ENCODE assay signal across 7 cellular contexts in genomic region chr5:138459311-138459710, GRCh38. TPM values are rescaled to one million over a fixed set of nuclear protein-coding genes. Genes with fewer than 3 reads are reported as not detected.
DNase-seq lines count a peak whose midpoint lies in the region; ATAC-seq, FAIRE-seq and TF ChIP-seq lines count a peak whose summit lies in the region.

No MANE protein-coding gene starts in this region.

- H3K27me3 ChIP-seq in Loucy (ENCODE audit: insufficient read depth, low read length, poor library complexity, severe bottlenecking) (no peaks in the 10 kb centered on the region), HepG2 (ENCODE audit: control insufficient read depth in 1 of 2, insufficient read depth in 2 of 2, low read length in 2 of 2) (peaks cover 7 to 41% of the 10 kb centered on the region in 2 experiments; a peak in 3 of 5 replicates), BE2C (no peaks in the 10 kb centered on the region)

- H3K9me3 ChIP-seq in Loucy (ENCODE audit: insufficient read depth, low read depth, low read length) (no peaks in the 10 kb centered on the region), HepG2 (ENCODE audit: low read length) (no peaks in the 10 kb centered on the region), BE2C (no peaks in the 10 kb centered on the region)

- no peaks in the 10 kb centered on the region for H3K9me2 ChIP-seq in Loucy (replicated peaks; ENCODE audit: low read depth, low read length)

- H3K4me2 ChIP-seq in Loucy (ENCODE audit: low read depth, low read length, poor library complexity, severe bottlenecking) (peak overlapping the region; percentile 26), HepG2 (ENCODE audit: low read depth, low read length) (peak overlapping the region; percentile 70)

- H3F3A ChIP-seq in Loucy (ENCODE audit: low read depth): no peaks in the 10 kb centered on the region

- peak; percentile 72 for DNase-seq in activated CD8-positive, alpha-beta memory T cell treated with anti-CD3 and anti-CD28 coated beads, Interleukin-2, amount 50 U/mL, for 24 hours (ENCODE audit: extremely low read depth)
- DNase-seq in HepG2 (ENCODE audit: low spot score) (no peak), BE2C (no peak), retina (no peak)
- DNase-seq in stimulated activated naive CD8-positive, alpha-beta T cell treated with anti-CD3 and anti-CD28 coated beads, Interleukin-15, Interleukin-2, amounts not matched to agents 100 U/mL and 50 U/mL, for 24 hours: peak; percentile 91

- TF ChIP-seq EP300 in HepG2 (IDR thresholded peaks at IDR 0.05; ENCODE audit: low read depth in 2 of 2, low read length in 2 of 2) (peak in 1 of 2 experiments; percentile 22; a peak in 1 of 4 replicates), HepG2 (CRISPR knock-in tag; IDR thresholded peaks at IDR 0.05; ENCODE audit: borderline replicate concordance) (peak; percentile 57; the same call in 1 of the 2 replicates)

- no peaks in the 10 kb centered on the region for H4K20me1 ChIP-seq in Loucy (ENCODE audit: insufficient read depth, low read length, poor library complexity, severe bottlenecking)
- no peaks in the 10 kb centered on the region for H4K20me1 ChIP-seq in HepG2 (ENCODE audit: insufficient read depth, low read length)

- POLR2A ChIA-PET in HepG2 (lab: Yijun Ruan, JAX): interaction anchor here (1.2 kb wide), 1 partner anchor 35 kb away, joined by 3 read pairs; no protein-coding TSS in a partner anchor

- no peak overlapping the region for H3K27ac ChIP-seq in HepG2 (ENCODE audit: extremely low read length, insufficient read depth, low read length)

- TF ChIP-seq RAD21 in HepG2 (CRISPR knock-in tag; IDR thresholded peaks at IDR 0.05): no peak

- ATAC-seq in HepG2: peak; percentile 6; the same call in 1 of the 3 replicates
- peak; percentile 84 for ATAC-seq in stimulated activated naive CD8-positive, alpha-beta T cell treated with anti-CD3 and anti-CD28 coated beads, Interleukin-15, Interleukin-2, amounts not matched to agents 100 U/mL and 50 U/mL, for 24 hours
- ATAC-seq in HG03095 (IDR thresholded peaks at IDR 0.05; ENCODE audit: unreplicated experiment): no peak

- H2AFZ ChIP-seq in Loucy (ENCODE audit: low read length) (peak overlapping the region; percentile 53), HepG2 (ENCODE audit: low read length) (no peak overlapping the region)

- no peak for TF ChIP-seq CTCF in Loucy (conservative IDR thresholded peaks at IDR 0.05; ENCODE audit: low read length)
- no peak for TF ChIP-seq CTCF in HepG2 (CRISPR knock-in tag; IDR thresholded peaks at IDR 0.05)
- TF ChIP-seq CTCF in BE2C (IDR thresholded peaks at IDR 0.05; ENCODE audit: low read depth, low read length): no peak

- 16% methylated on average over 5 of the region's 9 CpGs for WGBS in HepG2 (ENCODE audit: low lambda C conversion rate)

- no peak for TF ChIP-seq POLR2A in HepG2 (IDR thresholded peaks at IDR 0.05; ENCODE audit: insufficient read depth in 1 of 2, low read depth in 2 of 2, low read length in 2 of 2)

- no peaks in the 10 kb centered on the region for H3K79me2 ChIP-seq in Loucy (ENCODE audit: insufficient read depth, low read length)
- no peaks in the 10 kb centered on the region for H3K79me2 ChIP-seq in HepG2 (ENCODE audit: insufficient read depth, low read length)

- intact Hi-C loops in HepG2 (cut with micrococcal nuclease; ENCODE audit: unreplicated experiment): no loop called here

- BruUV-seq in HepG2 (replicated peaks; lab: Mats Ljungman, UMichigan): no TSS peak

- H3K4me3 ChIP-seq in Loucy (ENCODE audit: low read length, poor library complexity, severe bottlenecking): no peak overlapping the region
- H3K4me3 ChIP-seq in HepG2 (replicated peaks in 1 of 3; ENCODE audit: insufficient read depth in 1 of 3, low read depth in 2 of 3, low read length in 3 of 3): peak overlapping the region in 1 of 3 experiments; percentile 45; a peak in 1 of 6 replicates
- no peak overlapping the region for H3K4me3 ChIP-seq in BE2C (ENCODE audit: low read depth, low read length)

- CTCF ChIA-PET in HepG2 (lab: Yijun Ruan, JAX; ENCODE audit: low intra/inter-chr PET ratio, low total read pairs): no interaction called here

- in situ Hi-C loops in HepG2 (cut with HindIII; ENCODE audit: extremely low pct_ligation_motif_present, low pct_unique_long_range_greater_than_20kb): no loop called here

- FAIRE-seq in HepG2 (lab: Jason Lieb, UNC): no peak

- H3K4me1 ChIP-seq in Loucy (ENCODE audit: insufficient read depth, low read length, poor library complexity, severe bottlenecking): peaks cover 37% of the 10 kb centered on the region
- peaks cover 55% of the 10 kb centered on the region for H3K4me1 ChIP-seq in HepG2 (ENCODE audit: insufficient read depth, low read length)
- no peaks in the 10 kb centered on the region for H3K4me1 ChIP-seq in BE2C

- H3K9ac ChIP-seq in Loucy (ENCODE audit: low read depth, low read length, poor library complexity, severe bottlenecking) (peak overlapping the region; percentile 50), HepG2 (ENCODE audit: insufficient read depth, low read depth, low read length) (peak overlapping the region; percentile 45; the same call in 1 of the 2 replicates)

- H3K36me3 ChIP-seq in Loucy (ENCODE audit: insufficient read depth, low read length) (no peaks in the 10 kb centered on the region), HepG2 (replicated peaks in 1 of 2; ENCODE audit: control insufficient read depth in 1 of 2, insufficient read depth in 2 of 2, low read length in 2 of 2) (no peaks in the 10 kb centered on the region), BE2C (no peaks in the 10 kb centered on the region)

RNA-seq across cellular contexts. Expression of gene EGR1, which starts 6.0 kb away (rescaled TPM):
- 4.5 and 5.6 TPM in 2 replicates for total RNA-seq in HepG2 (2016; rRNA removed; fragmentation: Illumina TruSeq; extraction: Trizol)
- total RNA-seq in HepG2 (2016; cell fraction: cytosol; rRNA removed; fragmentation: Illumina TruSeq; extraction: Trizol; ENCODE audit: low read depth): 1.2 and 1.5 TPM in 2 replicates
- total RNA-seq in HepG2 (2016; cell fraction: insoluble cytoplasmic fraction; rRNA removed; fragmentation: Illumina TruSeq; extraction: Trizol): 3.9 and 5.3 TPM in 2 replicates
- total RNA-seq in HepG2 (2016; cell fraction: membrane; rRNA removed; fragmentation: Illumina TruSeq; extraction: Trizol): 6.1 and 7.2 TPM in 2 replicates
- total RNA-seq in HepG2 (2016; cell fraction: nucleus; rRNA removed; fragmentation: Illumina TruSeq; extraction: Trizol): 12.2 and 14.1 TPM in 2 replicates
- polyA plus RNA-seq in HepG2 (2011; rRNA removed): 4.1 and 6.0 TPM in 2 replicates
- polyA plus RNA-seq in HepG2 (2011; cell fraction: cytosol; rRNA removed): 3.2 TPM in 2 replicates
- 15.1 and 28.0 TPM in 2 replicates for polyA plus RNA-seq in HepG2 (2011; cell fraction: nucleus; rRNA removed)
- 8.0 and 12.9 TPM in 2 replicates for polyA plus RNA-seq in HepG2 (2012)
- 7.1 and 8.0 TPM in 2 replicates for polyA plus RNA-seq in HepG2 (2016; cell fraction: cytosol; fragmentation: Illumina TruSeq; extraction: Trizol; ENCODE audit: low read depth)
- polyA plus RNA-seq in HepG2 (2016; cell fraction: insoluble cytoplasmic fraction; fragmentation: Illumina TruSeq; extraction: Trizol; ENCODE audit: low read depth): 24.2 and 37.9 TPM in 2 replicates
- 26.2 and 30.0 TPM in 2 replicates for polyA plus RNA-seq in HepG2 (2016; cell fraction: membrane; fragmentation: Illumina TruSeq; extraction: Trizol; ENCODE audit: low read depth)
- polyA plus RNA-seq in HepG2 (2016; cell fraction: nucleus; fragmentation: Illumina TruSeq; extraction: Trizol; ENCODE audit: insufficient read depth, low read depth): 86.2 and 90.3 TPM in 2 replicates
- 0.91 and 8.0 TPM in 2 replicates for polyA minus RNA-seq in HepG2 (2011; rRNA and poly(A)+ RNA removed; ENCODE audit: low replicate concordance)
- polyA minus RNA-seq in HepG2 (2011; cell fraction: cytosol; rRNA and poly(A)+ RNA removed): 7.8 and 10.3 TPM in 2 replicates
- 5.7 and 14.2 TPM in 2 replicates for polyA minus RNA-seq in HepG2 (2011; cell fraction: nucleus; rRNA and poly(A)+ RNA removed)
- 12.0 TPM for polyA plus RNA-seq in BE2C (2012; ENCODE audit: insufficient read depth, insufficient read length, low read depth)

RNA-seq across cellular contexts. Expression of gene REEP2, which starts 20.5 kb away (rescaled TPM):
- 3.8 and 5.3 TPM in 2 replicates for total RNA-seq in HepG2 (2016; rRNA removed; fragmentation: Illumina TruSeq; extraction: Trizol)
- 9.0 and 9.4 TPM in 2 replicates for total RNA-seq in HepG2 (2016; cell fraction: cytosol; rRNA removed; fragmentation: Illumina TruSeq; extraction: Trizol; ENCODE audit: low read depth)
- total RNA-seq in HepG2 (2016; cell fraction: insoluble cytoplasmic fraction; rRNA removed; fragmentation: Illumina TruSeq; extraction: Trizol): 3.9 and 5.8 TPM in 2 replicates
- total RNA-seq in HepG2 (2016; cell fraction: membrane; rRNA removed; fragmentation: Illumina TruSeq; extraction: Trizol): 14.7 TPM in 2 replicates
- total RNA-seq in HepG2 (2016; cell fraction: nucleus; rRNA removed; fragmentation: Illumina TruSeq; extraction: Trizol): 3.5 and 4.5 TPM in 2 replicates
- 7.8 and 9.2 TPM in 2 replicates for polyA plus RNA-seq in HepG2 (2011; rRNA removed)
- 6.4 and 8.0 TPM in 2 replicates for polyA plus RNA-seq in HepG2 (2011; cell fraction: cytosol; rRNA removed)
- 11.6 and 14.0 TPM in 2 replicates for polyA plus RNA-seq in HepG2 (2011; cell fraction: nucleus; rRNA removed)
- polyA plus RNA-seq in HepG2 (2012): 6.1 and 6.7 TPM in 2 replicates
- polyA plus RNA-seq in HepG2 (2016; cell fraction: cytosol; fragmentation: Illumina TruSeq; extraction: Trizol; ENCODE audit: low read depth): 19.5 and 20.0 TPM in 2 replicates
- polyA plus RNA-seq in HepG2 (2016; cell fraction: insoluble cytoplasmic fraction; fragmentation: Illumina TruSeq; extraction: Trizol; ENCODE audit: low read depth): 6.3 and 6.4 TPM in 2 replicates
- polyA plus RNA-seq in HepG2 (2016; cell fraction: membrane; fragmentation: Illumina TruSeq; extraction: Trizol; ENCODE audit: low read depth): 24.8 and 25.5 TPM in 2 replicates
- 14.2 and 15.5 TPM in 2 replicates for polyA plus RNA-seq in HepG2 (2016; cell fraction: nucleus; fragmentation: Illumina TruSeq; extraction: Trizol; ENCODE audit: insufficient read depth, low read depth)
- 11.3 TPM in 1 of 2 replicates, not detected in the other for polyA minus RNA-seq in HepG2 (2011; rRNA and poly(A)+ RNA removed; ENCODE audit: low replicate concordance)
- 4.0 and 5.3 TPM in 2 replicates for polyA minus RNA-seq in HepG2 (2011; cell fraction: cytosol; rRNA and poly(A)+ RNA removed)
- 3.1 and 6.0 TPM in 2 replicates for polyA minus RNA-seq in HepG2 (2011; cell fraction: nucleus; rRNA and poly(A)+ RNA removed)
- polyA plus RNA-seq in BE2C (2012; ENCODE audit: insufficient read depth, insufficient read length, low read depth): 98.2 TPM

Comparison
In these comparisons a context has a peak if more than half of its experiments do, and no peak if none do; other contexts are left out.
1. DNase-seq: peak in activated CD8-positive, alpha-beta memory T cell treated with anti-CD3 and anti-CD28 coated beads, Interleukin-2, amount 50 U/mL, for 24 hours (single experiment) and stimulated activated naive CD8-positive, alpha-beta T cell treated with anti-CD3 and anti-CD28 coated beads, Interleukin-15, Interleukin-2, amounts not matched to agents 100 U/mL and 50 U/mL, for 24 hours (single experiment); none in HepG2 (single experiment), BE2C (single experiment) and retina (single experiment).